31 cellular contexts compared by ENCODE assay signal in genomic region chr3:61608072-61608471, GRCh38.
"Had no signal": no experiment of that assay in that cellular context is flagged by ENCODE, and none has a peak within 500 bp of the region (broad histone marks: within the 10 kb centered on the region; RNA-seq: fewer than 3 reads in every experiment).

No MANE protein-coding gene starts in this region.

- H3K4me1 ChIP-seq: psoas muscle, suprapubic skin, transverse colon, uterus had no signal

- DNase-seq: naive thymus-derived CD4-positive, alpha-beta T cell; natural killer cell; nephron progenitor cell; occipital lobe; ovary; posterior cingulate gyrus; psoas muscle; right cardiac atrium; right lobe of liver; sigmoid colon; small intestine; stimulated activated CD4-positive, alpha-beta T cell treated with anti-CD3 and anti-CD28 coated beads, Interleukin-12 subunit alpha, Interleukin-12 subunit beta, amount 100 ng/mL, for 4 hours; stimulated activated CD4-positive, alpha-beta T cell treated with anti-CD3 and anti-CD28 coated beads, Interleukin-1b, Interleukin-23, amount 100 ng/mL, for 48 hours; stimulated activated CD4-positive, alpha-beta T cell treated with anti-CD3 and anti-CD28 coated beads, Interleukin-4, amount 100 ng/mL, for 1 hour; stimulated activated CD4-positive, alpha-beta T cell treated with anti-CD3 and anti-CD28 coated beads, Interleukin-4, amount 100 ng/mL, for 4 hours; stimulated activated CD8-positive, alpha-beta memory T cell treated with anti-CD3 and anti-CD28 coated beads, Interleukin-4, amount 100 ng/mL, for 48 hours; stimulated activated naive CD4-positive, alpha-beta T cell; stimulated activated naive CD8-positive, alpha-beta T cell treated with anti-CD3 and anti-CD28 coated beads, Interleukin-15, amount 100 ng/mL, for 72 hours; stimulated activated naive CD8-positive, alpha-beta T cell treated with anti-CD3 and anti-CD28 coated beads, Interleukin-15, Interleukin-2, amounts not matched to agents 100 U/mL and 50 U/mL, for 24 hours; substantia nigra; testis; tibial artery; transverse colon; upper lobe of right lung; uterus had no signal

- H3K27ac ChIP-seq: ovary, parathyroid adenoma, psoas muscle, right lobe of liver, sigmoid colon, suprapubic skin, testis, tibial artery, transverse colon, upper lobe of right lung, uterus had no signal

- H3K4me3 ChIP-seq: ovary, psoas muscle, right lobe of liver, sigmoid colon, suprapubic skin, testis, tibial artery, transverse colon, upper lobe of right lung, uterus had no signal

- H3K9ac ChIP-seq: parathyroid adenoma had no signal

- H3K36me3 Mint-ChIP-seq: naive thymus-derived CD4-positive, alpha-beta T cell; natural killer cell; stimulated activated memory B cell treated with anti-CD40 and anti-IgM and Interleukin-4, amounts not matched to agents 10 μg/mL and 1 μg/mL and 100 μg/mL, for 72 hours had no signal

- H3K9me3 ChIP-seq: ovary, psoas muscle, right lobe of liver, sigmoid colon, suprapubic skin, testis, tibial artery, transverse colon, upper lobe of right lung, uterus had no signal

- H3K4me1 Mint-ChIP-seq: natural killer cell; stimulated activated memory B cell treated with anti-CD40 and anti-IgM and Interleukin-4, amounts not matched to agents 10 μg/mL and 1 μg/mL and 100 μg/mL, for 72 hours; stimulated activated naive CD8-positive, alpha-beta T cell treated with anti-CD3 and anti-CD28 coated beads, Interleukin-15, amount 100 ng/mL, for 72 hours had no signal

- ATAC-seq: naive thymus-derived CD4-positive, alpha-beta T cell; natural killer cell; psoas muscle; right cardiac atrium; right lobe of liver; stimulated activated memory B cell treated with anti-CD40 and anti-IgM and Interleukin-4, amounts not matched to agents 10 μg/mL and 1 μg/mL and 100 μg/mL, for 72 hours; stimulated activated naive CD8-positive, alpha-beta T cell treated with anti-CD3 and anti-CD28 coated beads, Interleukin-15, amount 100 ng/mL, for 72 hours; stimulated activated naive CD8-positive, alpha-beta T cell treated with anti-CD3 and anti-CD28 coated beads, Interleukin-15, Interleukin-2, amounts not matched to agents 100 U/mL and 50 U/mL, for 24 hours; upper lobe of right lung had no signal

- H3K27me3 ChIP-seq: ovary, right lobe of liver, sigmoid colon, suprapubic skin, testis, tibial artery, transverse colon, upper lobe of right lung, uterus had no signal

- H3K4me3 Mint-ChIP-seq: naive thymus-derived CD4-positive, alpha-beta T cell; natural killer cell; nephron progenitor cell; neural crest cell; stimulated activated memory B cell treated with anti-CD40 and anti-IgM and Interleukin-4, amounts not matched to agents 10 μg/mL and 1 μg/mL and 100 μg/mL, for 72 hours; stimulated activated naive CD8-positive, alpha-beta T cell treated with anti-CD3 and anti-CD28 coated beads, Interleukin-15, amount 100 ng/mL, for 72 hours; type B pancreatic cell had no signal

- H3K27ac Mint-ChIP-seq: naive thymus-derived CD4-positive, alpha-beta T cell; natural killer cell; progenitor cell of endocrine pancreas; stimulated activated memory B cell treated with anti-CD40 and anti-IgM and Interleukin-4, amounts not matched to agents 10 μg/mL and 1 μg/mL and 100 μg/mL, for 72 hours; stimulated activated naive CD8-positive, alpha-beta T cell treated with anti-CD3 and anti-CD28 coated beads, Interleukin-15, amount 100 ng/mL, for 72 hours; type B pancreatic cell had no signal

- H3K36me3 ChIP-seq: ovary, right lobe of liver, sigmoid colon, suprapubic skin, transverse colon, upper lobe of right lung, uterus had no signal

- H2AFZ ChIP-seq: parathyroid adenoma had no signal

- H3K9me3 Mint-ChIP-seq: neural crest cell; stimulated activated naive CD8-positive, alpha-beta T cell treated with anti-CD3 and anti-CD28 coated beads, Interleukin-15, amount 100 ng/mL, for 72 hours; type B pancreatic cell had no signal

- H3K27me3 Mint-ChIP-seq: progenitor cell of endocrine pancreas; stimulated activated memory B cell treated with anti-CD40 and anti-IgM and Interleukin-4, amounts not matched to agents 10 μg/mL and 1 μg/mL and 100 μg/mL, for 72 hours; stimulated activated naive CD8-positive, alpha-beta T cell treated with anti-CD3 and anti-CD28 coated beads, Interleukin-15, amount 100 ng/mL, for 72 hours; type B pancreatic cell had no signal
